ENCODE assay signal across 18 cellular contexts in genomic region chr1:188220051-188220450, GRCh38.
DNase-seq lines count a peak whose midpoint lies in the region; ATAC-seq and TF ChIP-seq lines count a peak whose summit lies in the region.
"Had no signal": no experiment of that assay in that cellular context is flagged by ENCODE, and none has a peak within 500 bp of the region (broad histone marks: within the 10 kb centered on the region; RNA-seq: fewer than 3 reads in every experiment).

No MANE protein-coding gene starts in this region.

- CTCF ChIA-PET in SK-N-SH (lab: Yijun Ruan, JAX): no interaction called here

- H3K36me3 ChIP-seq in SK-N-SH (replicated peaks in 1 of 2; ENCODE audit: control insufficient read depth in 1 of 2, insufficient read depth in 2 of 2, low read length in 1 of 2): peaks cover 0 to 4% of the 10 kb centered on the region in 2 experiments
- H3K36me3 ChIP-seq: BLaER1 treated with 17β-estradiol and CSF1 and Interleukin-3, amounts not matched to agents 10 nM and 100 nM had no signal

- peak; percentile 57 for ATAC-seq in SK-N-SH treated with all-trans-retinoic acid at 6 μM for 48 hours
- ATAC-seq: A549; CD8-positive, alpha-beta T cell had no signal

- no peaks in the 10 kb centered on the region for H3F3A ChIP-seq in SK-N-SH (replicated peaks; ENCODE audit: insufficient read depth)

- no peak for DNase-seq in SK-N-SH
- DNase-seq in amniotic epithelial cell (ENCODE audit: low read depth): peak; percentile 4
- peak; percentile 4 for DNase-seq in iris pigment epithelial cell (ENCODE audit: low read depth)
- no peak for DNase-seq in activated CD4-positive, alpha-beta T cell treated with anti-CD3 and anti-CD28 coated beads, Interleukin-2, amount 50 U/mL, for 48 hours
- DNase-seq in mucosa of gallbladder (ENCODE audit: low spot score): no peak
- DNase-seq in NCI-H1436 (lab: John Stamatoyannopoulos, UW): no peak
- DNase-seq: AML-193; Caco-2; Calu3; CD4-positive, alpha-beta T cell; CD8-positive, alpha-beta T cell; DMS79 treated with DMSO at 0.1 percent for 48 hours; GF-D8 had no signal

- POLR2A ChIA-PET in SK-N-SH (lab: Yijun Ruan, JAX): no interaction called here

- H3K9me2 ChIP-seq in SK-N-SH: no peaks in the 10 kb centered on the region

- H3K4me1 ChIP-seq in SK-N-SH (ENCODE audit: control insufficient read depth in 1 of 2, insufficient read depth in 2 of 2, low read depth in 1 of 2, low read length in 1 of 2): no peaks in the 10 kb centered on the region; a peak in 1 of 4 replicates
- H3K4me1 ChIP-seq: A549; BLaER1 treated with 17β-estradiol and CSF1 and Interleukin-3, amounts not matched to agents 10 nM and 100 nM; Caco-2 had no signal

- WGBS in SK-N-SH (ENCODE audit: low lambda C conversion rate): 95% methylated on average over 1 of the region's 1 CpG

- H2AFZ ChIP-seq in SK-N-SH (ENCODE audit: low read depth): no peak overlapping the region

- peaks cover 10% of the 10 kb centered on the region for H3K9me3 ChIP-seq in SK-N-SH
- H3K9me3 ChIP-seq: A549, Caco-2 had no signal

- H3K27ac ChIP-seq in SK-N-SH (ENCODE audit: low read depth in 2 of 2, low read length in 1 of 2): peak overlapping the region in 1 of 2 experiments; percentile 75; a peak in 1 of 4 replicates
- H3K27ac ChIP-seq: 22Rv1; A549; BLaER1 treated with 17β-estradiol and CSF1 and Interleukin-3, amounts not matched to agents 10 nM and 100 nM; C4-2B had no signal

- H4K20me1 ChIP-seq in SK-N-SH (ENCODE audit: insufficient read depth): no peaks in the 10 kb centered on the region
- H4K20me1 ChIP-seq: BLaER1 treated with 17β-estradiol and CSF1 and Interleukin-3, amounts not matched to agents 10 nM and 100 nM had no signal

- no peaks in the 10 kb centered on the region for H3K79me2 ChIP-seq in SK-N-SH (ENCODE audit: insufficient read depth)

- TF ChIP-seq EP300 in SK-N-SH (IDR thresholded peaks at IDR 0.05; ENCODE audit: borderline replicate concordance in 1 of 2, low read depth in 1 of 2, low read length in 1 of 2): no peak

- no peak overlapping the region for H3K4me3 ChIP-seq in SK-N-SH (ENCODE audit: low read depth in 2 of 2, low read length in 1 of 2)
- H3K4me3 ChIP-seq: A549; BLaER1 treated with 17β-estradiol and CSF1 and Interleukin-3, amounts not matched to agents 10 nM and 100 nM had no signal

- H3K9ac ChIP-seq in SK-N-SH: no peak overlapping the region
- H3K9ac ChIP-seq: BLaER1 treated with 17β-estradiol and CSF1 and Interleukin-3, amounts not matched to agents 10 nM and 100 nM had no signal

- H3K27me3 ChIP-seq in SK-N-SH (ENCODE audit: insufficient read depth): no peaks in the 10 kb centered on the region
- H3K27me3 ChIP-seq: BLaER1 treated with 17β-estradiol and CSF1 and Interleukin-3, amounts not matched to agents 10 nM and 100 nM had no signal

- no peak for TF ChIP-seq RAD21 in SK-N-SH (IDR thresholded peaks at IDR 0.05; ENCODE audit: low read length)

- H3K4me2 ChIP-seq in SK-N-SH: no peak overlapping the region
- H3K4me2 ChIP-seq: A549; BLaER1 treated with 17β-estradiol and CSF1 and Interleukin-3, amounts not matched to agents 10 nM and 100 nM had no signal

- no peak for TF ChIP-seq CTCF in SK-N-SH (IDR thresholded peaks at IDR 0.05)

TF ChIP-seq in SK-N-SH treated with all-trans-retinoic acid at 6 μM for 48 hours, 23 proteins besides CTCF, POLR2A, EP300 and RAD21:
- TF ChIP-seq POU6F1 (CRISPR knock-in tag; IDR thresholded peaks at IDR 0.05; ENCODE audit: borderline replicate concordance, low read depth) (no peak), ARNTL (CRISPR knock-in tag; IDR thresholded peaks at IDR 0.05; ENCODE audit: borderline replicate concordance, low read depth) (no peak), ZC3H10 (CRISPR knock-in tag; IDR thresholded peaks at IDR 0.05) (no peak), ZNF70 (CRISPR knock-in tag; IDR thresholded peaks at IDR 0.05) (no peak), ZNF565 (CRISPR knock-in tag; conservative IDR thresholded peaks at IDR 0.05; ENCODE audit: low read depth) (no peak), RARB (CRISPR knock-in tag; IDR thresholded peaks at IDR 0.05) (no peak), ZFP3 (CRISPR knock-in tag; IDR thresholded peaks at IDR 0.05) (no peak)
TF ChIP-seq in SK-N-SH treated with all-trans-retinoic acid at 6 μM for 48 hours: peak in this region for 0.

TF ChIP-seq in SK-N-SH, 30 proteins besides CTCF, POLR2A, EP300 and RAD21:
- TF ChIP-seq TAF1 (IDR thresholded peaks at IDR 0.05; ENCODE audit: borderline replicate concordance, low read depth, low read length) (no peak), NRF1 (IDR thresholded peaks at IDR 0.05; ENCODE audit: low read depth, low read length) (no peak)

Comparison
In these comparisons a context has a peak if more than half of its experiments do, and no peak if none do; other contexts are left out.
1. DNase-seq: peak in amniotic epithelial cell (single experiment) and iris pigment epithelial cell (single experiment); none in SK-N-SH (single experiment), activated CD4-positive, alpha-beta T cell treated with anti-CD3 and anti-CD28 coated beads, Interleukin-2, amount 50 U/mL, for 48 hours (0 of 2), mucosa of gallbladder (single experiment) and NCI-H1436 (single experiment).